Comparison of ENCODE assay signal across 3 cellular contexts in the genomic region with DNA sequence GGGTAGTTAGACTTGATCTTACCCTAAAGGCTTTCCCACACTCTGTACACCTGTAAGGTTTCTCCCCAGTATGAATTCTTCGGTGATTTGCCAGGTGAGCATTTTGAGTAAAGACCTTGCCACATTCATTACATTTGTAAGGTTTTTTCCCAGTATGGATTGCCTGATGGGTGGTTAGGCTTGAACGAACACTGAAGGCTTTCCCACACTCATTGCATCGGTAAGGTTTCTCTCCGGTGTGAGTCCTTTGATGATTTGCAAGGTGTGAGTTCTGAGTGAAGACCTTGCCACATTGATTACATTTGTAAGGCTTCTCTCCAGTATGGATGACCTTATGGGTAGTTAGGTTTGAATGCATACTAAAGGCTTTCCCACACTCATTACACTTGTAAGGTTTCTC.
A peak's percentile ranks its signal among the peaks of the same experiment; 100 is the strongest.
TF ChIP-seq lines count a peak whose summit lies in the region.

No MANE protein-coding gene starts in this region.

TF ChIP-seq in liver, 16 proteins besides CTCF, POLR2A, EP300 and RAD21:
- TF ChIP-seq YY1 (IDR thresholded peaks at IDR 0.05) (no peak), HNF4A (conservative IDR thresholded peaks at IDR 0.05) (no peak), FOXA2 (IDR thresholded peaks at IDR 0.05) (no peak), FOXA1 (IDR thresholded peaks at IDR 0.05) (no peak), NR2F2 (IDR thresholded peaks at IDR 0.05) (no peak), GABPA (IDR thresholded peaks at IDR 0.05 in 1 of 2, conservative IDR thresholded peaks at IDR 0.05 in 1 of 2) (no peak), HNF4G (IDR thresholded peaks at IDR 0.05) (no peak), EGR1 (IDR thresholded peaks at IDR 0.05; ENCODE audit: low read depth in 2 of 2) (no peak), RXRA (IDR thresholded peaks at IDR 0.05) (no peak), SP1 (IDR thresholded peaks at IDR 0.05) (no peak), TAF1 (conservative IDR thresholded peaks at IDR 0.05) (no peak), JUND (IDR thresholded peaks at IDR 0.05) (no peak)
- TF ChIP-seq, protein P1, sequence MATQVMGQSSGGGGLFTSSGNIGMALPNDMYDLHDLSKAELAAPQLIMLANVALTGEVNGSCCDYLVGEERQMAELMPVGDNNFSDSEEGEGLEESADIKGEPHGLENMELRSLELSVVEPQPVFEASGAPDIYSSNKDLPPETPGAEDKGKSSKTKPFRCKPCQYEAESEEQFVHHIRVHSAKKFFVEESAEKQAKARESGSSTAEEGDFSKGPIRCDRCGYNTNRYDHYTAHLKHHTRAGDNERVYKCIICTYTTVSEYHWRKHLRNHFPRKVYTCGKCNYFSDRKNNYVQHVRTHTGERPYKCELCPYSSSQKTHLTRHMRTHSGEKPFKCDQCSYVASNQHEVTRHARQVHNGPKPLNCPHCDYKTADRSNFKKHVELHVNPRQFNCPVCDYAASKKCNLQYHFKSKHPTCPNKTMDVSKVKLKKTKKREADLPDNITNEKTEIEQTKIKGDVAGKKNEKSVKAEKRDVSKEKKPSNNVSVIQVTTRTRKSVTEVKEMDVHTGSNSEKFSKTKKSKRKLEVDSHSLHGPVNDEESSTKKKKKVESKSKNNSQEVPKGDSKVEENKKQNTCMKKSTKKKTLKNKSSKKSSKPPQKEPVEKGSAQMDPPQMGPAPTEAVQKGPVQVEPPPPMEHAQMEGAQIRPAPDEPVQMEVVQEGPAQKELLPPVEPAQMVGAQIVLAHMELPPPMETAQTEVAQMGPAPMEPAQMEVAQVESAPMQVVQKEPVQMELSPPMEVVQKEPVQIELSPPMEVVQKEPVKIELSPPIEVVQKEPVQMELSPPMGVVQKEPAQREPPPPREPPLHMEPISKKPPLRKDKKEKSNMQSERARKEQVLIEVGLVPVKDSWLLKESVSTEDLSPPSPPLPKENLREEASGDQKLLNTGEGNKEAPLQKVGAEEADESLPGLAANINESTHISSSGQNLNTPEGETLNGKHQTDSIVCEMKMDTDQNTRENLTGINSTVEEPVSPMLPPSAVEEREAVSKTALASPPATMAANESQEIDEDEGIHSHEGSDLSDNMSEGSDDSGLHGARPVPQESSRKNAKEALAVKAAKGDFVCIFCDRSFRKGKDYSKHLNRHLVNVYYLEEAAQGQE (IDR thresholded peaks at IDR 0.05) = no peak
- TF ChIP-seq, protein P2, sequence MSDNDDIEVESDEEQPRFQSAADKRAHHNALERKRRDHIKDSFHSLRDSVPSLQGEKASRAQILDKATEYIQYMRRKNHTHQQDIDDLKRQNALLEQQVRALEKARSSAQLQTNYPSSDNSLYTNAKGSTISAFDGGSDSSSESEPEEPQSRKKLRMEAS (IDR thresholded peaks at IDR 0.05) = no peak
- TF ChIP-seq, protein P3, sequence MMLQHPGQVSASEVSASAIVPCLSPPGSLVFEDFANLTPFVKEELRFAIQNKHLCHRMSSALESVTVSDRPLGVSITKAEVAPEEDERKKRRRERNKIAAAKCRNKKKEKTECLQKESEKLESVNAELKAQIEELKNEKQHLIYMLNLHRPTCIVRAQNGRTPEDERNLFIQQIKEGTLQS (IDR thresholded peaks at IDR 0.05) = no peak
- TF ChIP-seq, protein P4, sequence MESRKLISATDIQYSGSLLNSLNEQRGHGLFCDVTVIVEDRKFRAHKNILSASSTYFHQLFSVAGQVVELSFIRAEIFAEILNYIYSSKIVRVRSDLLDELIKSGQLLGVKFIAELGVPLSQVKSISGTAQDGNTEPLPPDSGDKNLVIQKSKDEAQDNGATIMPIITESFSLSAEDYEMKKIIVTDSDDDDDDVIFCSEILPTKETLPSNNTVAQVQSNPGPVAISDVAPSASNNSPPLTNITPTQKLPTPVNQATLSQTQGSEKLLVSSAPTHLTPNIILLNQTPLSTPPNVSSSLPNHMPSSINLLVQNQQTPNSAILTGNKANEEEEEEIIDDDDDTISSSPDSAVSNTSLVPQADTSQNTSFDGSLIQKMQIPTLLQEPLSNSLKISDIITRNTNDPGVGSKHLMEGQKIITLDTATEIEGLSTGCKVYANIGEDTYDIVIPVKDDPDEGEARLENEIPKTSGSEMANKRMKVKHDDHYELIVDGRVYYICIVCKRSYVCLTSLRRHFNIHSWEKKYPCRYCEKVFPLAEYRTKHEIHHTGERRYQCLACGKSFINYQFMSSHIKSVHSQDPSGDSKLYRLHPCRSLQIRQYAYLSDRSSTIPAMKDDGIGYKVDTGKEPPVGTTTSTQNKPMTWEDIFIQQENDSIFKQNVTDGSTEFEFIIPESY (IDR thresholded peaks at IDR 0.05) = no peak
TF ChIP-seq in liver: peak in this region for 0.

TF ChIP-seq in HepG2, 621 proteins besides CTCF, POLR2A, EP300 and RAD21:
- no peak for TF ChIP-seq NCOA5 (CRISPR knock-in tag; IDR thresholded peaks at IDR 0.05)
- no peak for TF ChIP-seq BHLHE40 (IDR thresholded peaks at IDR 0.05; ENCODE audit: low read length)
- no peak for TF ChIP-seq RELA (CRISPR knock-in tag; IDR thresholded peaks at IDR 0.05)
- TF ChIP-seq ZNF672 (CRISPR knock-in tag; IDR thresholded peaks at IDR 0.05) = no peak
- TF ChIP-seq NAIF1 (CRISPR knock-in tag; IDR thresholded peaks at IDR 0.05; ENCODE audit: borderline replicate concordance) = no peak
- TF ChIP-seq, protein P5, sequence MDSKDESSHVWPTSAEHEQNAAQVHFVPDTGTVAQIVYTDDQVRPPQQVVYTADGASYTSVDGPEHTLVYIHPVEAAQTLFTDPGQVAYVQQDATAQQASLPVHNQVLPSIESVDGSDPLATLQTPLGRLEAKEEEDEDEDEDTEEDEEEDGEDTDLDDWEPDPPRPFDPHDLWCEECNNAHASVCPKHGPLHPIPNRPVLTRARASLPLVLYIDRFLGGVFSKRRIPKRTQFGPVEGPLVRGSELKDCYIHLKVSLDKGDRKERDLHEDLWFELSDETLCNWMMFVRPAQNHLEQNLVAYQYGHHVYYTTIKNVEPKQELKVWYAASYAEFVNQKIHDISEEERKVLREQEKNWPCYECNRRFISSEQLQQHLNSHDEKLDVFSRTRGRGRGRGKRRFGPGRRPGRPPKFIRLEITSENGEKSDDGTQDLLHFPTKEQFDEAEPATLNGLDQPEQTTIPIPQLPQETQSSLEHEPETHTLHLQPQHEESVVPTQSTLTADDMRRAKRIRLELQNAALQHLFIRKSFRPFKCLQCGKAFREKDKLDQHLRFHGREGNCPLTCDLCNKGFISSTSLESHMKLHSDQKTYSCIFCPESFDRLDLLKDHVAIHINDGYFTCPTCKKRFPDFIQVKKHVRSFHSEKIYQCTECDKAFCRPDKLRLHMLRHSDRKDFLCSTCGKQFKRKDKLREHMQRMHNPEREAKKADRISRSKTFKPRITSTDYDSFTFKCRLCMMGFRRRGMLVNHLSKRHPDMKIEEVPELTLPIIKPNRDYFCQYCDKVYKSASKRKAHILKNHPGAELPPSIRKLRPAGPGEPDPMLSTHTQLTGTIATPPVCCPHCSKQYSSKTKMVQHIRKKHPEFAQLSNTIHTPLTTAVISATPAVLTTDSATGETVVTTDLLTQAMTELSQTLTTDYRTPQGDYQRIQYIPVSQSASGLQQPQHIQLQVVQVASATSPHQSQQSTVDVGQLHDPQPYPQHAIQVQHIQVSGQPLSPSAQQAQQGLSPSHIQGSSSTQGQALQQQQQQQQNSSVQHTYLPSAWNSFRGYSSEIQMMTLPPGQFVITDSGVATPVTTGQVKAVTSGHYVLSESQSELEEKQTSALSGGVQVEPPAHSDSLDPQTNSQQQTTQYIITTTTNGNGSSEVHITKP (CRISPR knock-in tag; IDR thresholded peaks at IDR 0.05; ENCODE audit: low read depth) = no peak
- no peak for TF ChIP-seq ZC3H13 (CRISPR knock-in tag; IDR thresholded peaks at IDR 0.05)

TF ChIP-seq in K562, 482 proteins besides CTCF, POLR2A, EP300 and RAD21:
- TF ChIP-seq, protein P6, sequence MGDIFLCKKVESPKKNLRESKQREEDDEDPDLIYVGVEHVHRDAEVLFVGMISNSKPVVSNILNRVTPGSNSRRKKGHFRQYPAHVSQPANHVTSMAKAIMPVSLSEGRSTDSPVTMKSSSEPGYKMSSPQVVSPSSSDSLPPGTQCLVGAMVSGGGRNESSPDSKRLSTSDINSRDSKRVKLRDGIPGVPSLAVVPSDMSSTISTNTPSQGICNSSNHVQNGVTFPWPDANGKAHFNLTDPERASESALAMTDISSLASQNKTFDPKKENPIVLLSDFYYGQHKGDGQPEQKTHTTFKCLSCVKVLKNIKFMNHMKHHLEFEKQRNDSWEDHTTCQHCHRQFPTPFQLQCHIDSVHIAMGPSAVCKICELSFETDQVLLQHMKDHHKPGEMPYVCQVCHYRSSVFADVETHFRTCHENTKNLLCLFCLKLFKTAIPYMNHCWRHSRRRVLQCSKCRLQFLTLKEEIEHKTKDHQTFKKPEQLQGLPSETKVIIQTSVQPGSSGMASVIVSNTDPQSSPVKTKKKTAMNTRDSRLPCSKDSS (IDR thresholded peaks at IDR 0.05; ENCODE audit: low read depth, partially characterized antibody) = peak; percentile 64
- peak; percentile 99 for TF ChIP-seq ZNF75A (CRISPR knock-in tag; IDR thresholded peaks at IDR 0.05)
- TF ChIP-seq TRIM28 (IDR thresholded peaks at IDR 0.05) = peak; percentile 69; the same call in 1 of the 2 replicates
- no peak for TF ChIP-seq HDAC8 (tag; IDR thresholded peaks at IDR 0.05)
- no peak for TF ChIP-seq MCM5 (IDR thresholded peaks at IDR 0.05; ENCODE audit: low read depth)
- peak; percentile 67 for TF ChIP-seq SOX6 (IDR thresholded peaks at IDR 0.05)
- TF ChIP-seq ZEB2 (IDR thresholded peaks at IDR 0.05) = peak; percentile 41; the same call in 1 of the 2 replicates
TF ChIP-seq in K562: peak in this region for 5.
